In the genomic region with DNA sequence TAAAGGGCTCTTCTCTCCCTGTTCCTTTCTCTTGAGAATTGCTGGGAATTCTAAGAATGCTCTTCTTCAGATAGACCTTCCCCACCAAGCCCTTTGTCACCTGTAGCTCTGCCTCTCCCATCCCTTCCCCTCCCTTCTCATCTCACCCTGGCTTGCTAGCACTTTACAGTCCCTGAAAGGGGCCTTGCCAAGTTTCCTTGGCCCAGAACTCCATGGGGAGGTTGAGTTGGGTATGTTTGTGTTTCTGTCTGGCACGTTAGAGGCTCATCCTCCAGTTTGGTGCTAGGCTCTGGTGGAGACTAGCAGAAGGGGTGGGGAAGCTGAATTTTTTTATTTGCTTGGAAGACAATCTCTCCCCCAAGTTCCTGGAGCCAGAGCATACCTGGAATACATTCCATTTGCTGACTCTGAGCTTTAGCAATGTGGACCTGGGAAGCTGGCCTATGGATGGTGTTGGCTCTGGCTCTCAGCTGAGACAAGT, we compare ENCODE assay signal across 16 cellular contexts. TPM values are rescaled to one million over a fixed set of nuclear protein-coding genes. Genes with fewer than 3 reads are reported as not detected.
DNase-seq lines count a peak whose midpoint lies in the region; ATAC-seq, FAIRE-seq and TF ChIP-seq lines count a peak whose summit lies in the region.
"Had no signal": no experiment of that assay in that cellular context is flagged by ENCODE, and none has a peak within 500 bp of the region (broad histone marks: within the 10 kb centered on the region; RNA-seq: fewer than 3 reads in every experiment).

No MANE protein-coding gene starts in this region.

- FAIRE-seq in HepG2 (lab: Jason Lieb, UNC), result no peak

- H3K36me3 ChIP-seq in mammary epithelial cell (ENCODE audit: insufficient read depth, low read length), result no peaks in the 10 kb centered on the region
- no peaks in the 10 kb centered on the region; a peak in 1 of 5 replicates for H3K36me3 ChIP-seq in HepG2 (replicated peaks in 1 of 2; ENCODE audit: control insufficient read depth in 1 of 2, insufficient read depth in 2 of 2, low read length in 2 of 2)
- no peaks in the 10 kb centered on the region for H3K36me3 ChIP-seq in upper lobe of right lung
- H3K36me3 ChIP-seq: BLaER1 had no signal

- in situ Hi-C loops in mammary epithelial cell (cut with MboI; ENCODE audit: low sequenced_read_pairs in 2 of 2), result no loop called here
- in situ Hi-C loops in HepG2 (cut with HindIII; ENCODE audit: extremely low pct_ligation_motif_present, low pct_unique_long_range_greater_than_20kb), result no loop called here

- POLR2A ChIA-PET in HepG2 (lab: Yijun Ruan, JAX), result no interaction called here

- DNase-seq in NCI-H2196 (lab: John Stamatoyannopoulos, UW; ENCODE audit: unreplicated experiment) (peak; percentile 23), NCI-H2196 treated with DMSO at 0.1 percent for 48 hours (lab: John Stamatoyannopoulos, UW; ENCODE audit: unreplicated experiment) (no peak), mammary epithelial cell (peak; percentile 28), HepG2 (ENCODE audit: low spot score) (no peak), upper lobe of right lung (no peak), DMS79 treated with DMSO at 0.1 percent for 48 hours (lab: John Stamatoyannopoulos, UW) (no peak), CD1c-positive myeloid dendritic cell (ENCODE audit: extremely low spot score) (no peak), SW480 (ENCODE audit: low spot score) (no peak)
- DNase-seq: activated naive CD4-positive, alpha-beta T cell; right cardiac atrium; substantia nigra; T-helper 1 cell had no signal

- no peak for TF ChIP-seq RAD21 in HepG2 (CRISPR knock-in tag; IDR thresholded peaks at IDR 0.05)

- ATAC-seq in HepG2, result no peak
- ATAC-seq in upper lobe of right lung, result no peak
- ATAC-seq: right cardiac atrium had no signal

- H3K27me3 ChIP-seq in mammary epithelial cell (ENCODE audit: insufficient read depth, low read length), result no peaks in the 10 kb centered on the region
- H3K27me3 ChIP-seq in HepG2 (ENCODE audit: control insufficient read depth in 1 of 2, insufficient read depth in 2 of 2, low read length in 2 of 2), result peaks cover 0 to 16% of the 10 kb centered on the region in 2 experiments; a peak in 2 of 5 replicates
- H3K27me3 ChIP-seq in upper lobe of right lung, result peaks cover 3% of the 10 kb centered on the region
- H3K27me3 ChIP-seq: BLaER1 had no signal

- H3K27ac ChIP-seq in mammary epithelial cell (ENCODE audit: insufficient read depth, low read depth, low read length) (no peak overlapping the region), HepG2 (ENCODE audit: extremely low read length, insufficient read depth, low read length) (no peak overlapping the region), upper lobe of right lung (peak overlapping the region; percentile 11)
- H3K27ac ChIP-seq: 22Rv1, BLaER1, HL-60 had no signal

- H2AFZ ChIP-seq in mammary epithelial cell (ENCODE audit: low read depth, low read length), result peak overlapping the region; percentile 66
- H2AFZ ChIP-seq in HepG2 (ENCODE audit: low read length), result no peak overlapping the region

- CTCF ChIA-PET in mammary epithelial cell (lab: Charles Lee; ENCODE audit: low non-redundant PET), result no interaction called here
- CTCF ChIA-PET in HepG2 (lab: Yijun Ruan, JAX; ENCODE audit: low intra/inter-chr PET ratio, low total read pairs), result no interaction called here

- H3K4me3 ChIP-seq in mammary epithelial cell (replicated peaks in 1 of 3; ENCODE audit: insufficient read depth in 1 of 3, low read depth in 2 of 3, low read length in 3 of 3), result no peak overlapping the region
- H3K4me3 ChIP-seq in HepG2 (replicated peaks in 1 of 3; ENCODE audit: insufficient read depth in 1 of 3, low read depth in 2 of 3, low read length in 3 of 3), result no peak overlapping the region
- no peak overlapping the region for H3K4me3 ChIP-seq in upper lobe of right lung
- H3K4me3 ChIP-seq: BLaER1, lung had no signal

- H3K79me2 ChIP-seq in mammary epithelial cell (ENCODE audit: insufficient read depth, low read length) (no peaks in the 10 kb centered on the region), HepG2 (ENCODE audit: insufficient read depth, low read length) (no peaks in the 10 kb centered on the region)

- H3K4me2 ChIP-seq in mammary epithelial cell (ENCODE audit: insufficient read depth, low read depth, low read length) (peak overlapping the region; percentile 23), HepG2 (ENCODE audit: low read depth, low read length) (no peak overlapping the region)
- H3K4me2 ChIP-seq: BLaER1 had no signal

- no peaks in the 10 kb centered on the region for H3K9me3 ChIP-seq in mammary epithelial cell (replicated peaks; ENCODE audit: insufficient read depth, low read length)
- no peaks in the 10 kb centered on the region for H3K9me3 ChIP-seq in HepG2 (ENCODE audit: low read length)
- no peaks in the 10 kb centered on the region for H3K9me3 ChIP-seq in upper lobe of right lung
- H3K9me3 ChIP-seq: BLaER1 had no signal

- no peak for TF ChIP-seq CTCF in mammary epithelial cell (conservative IDR thresholded peaks at IDR 0.05 in 1 of 2, IDR thresholded peaks at IDR 0.05 in 1 of 2; ENCODE audit: extremely low read depth in 1 of 2, insufficient read depth in 1 of 2, low read depth in 1 of 2, low read length in 2 of 2)
- TF ChIP-seq CTCF in HepG2 (CRISPR knock-in tag; IDR thresholded peaks at IDR 0.05), result no peak
- TF ChIP-seq CTCF in upper lobe of right lung (IDR thresholded peaks at IDR 0.05), result no peak

- no peak overlapping the region for H3K9ac ChIP-seq in mammary epithelial cell (ENCODE audit: insufficient read depth, low read length)
- H3K9ac ChIP-seq in HepG2 (ENCODE audit: insufficient read depth, low read depth, low read length), result no peak overlapping the region
- H3K9ac ChIP-seq: BLaER1 had no signal

- H3K4me1 ChIP-seq in mammary epithelial cell (ENCODE audit: insufficient read depth, low read length) (peaks cover 39% of the 10 kb centered on the region), HepG2 (ENCODE audit: insufficient read depth, low read length) (peaks cover 64% of the 10 kb centered on the region), upper lobe of right lung (peaks cover 20% of the 10 kb centered on the region)

- BruUV-seq in mammary epithelial cell (replicated peaks; lab: Mats Ljungman, UMichigan) (no TSS peak), HepG2 (replicated peaks; lab: Mats Ljungman, UMichigan) (no TSS peak)

- intact Hi-C loops in mammary epithelial cell (cut with micrococcal nuclease) (no loop called here), HepG2 (cut with micrococcal nuclease; ENCODE audit: unreplicated experiment) (no loop called here), upper lobe of right lung (cut with DNase I) (no loop called here)

- no peaks in the 10 kb centered on the region for H4K20me1 ChIP-seq in mammary epithelial cell (ENCODE audit: insufficient read depth, low read length)
- H4K20me1 ChIP-seq in HepG2 (ENCODE audit: insufficient read depth, low read length), result no peaks in the 10 kb centered on the region
- H4K20me1 ChIP-seq: BLaER1 had no signal

- 0% methylated on average over 1 of the region's 1 CpG for WGBS in mammary epithelial cell (ENCODE audit: low coverage, missing lambda C conversion rate)
- 8% methylated on average over 1 of the region's 1 CpG for WGBS in HepG2 (ENCODE audit: low lambda C conversion rate)

- dilution Hi-C loops in mammary epithelial cell (cut with HindIII; ENCODE audit: low sequenced_read_pairs), result no loop called here

- TF ChIP-seq POLR2A in HepG2 (IDR thresholded peaks at IDR 0.05; ENCODE audit: insufficient read depth in 1 of 2, low read depth in 2 of 2, low read length in 2 of 2), result no peak

- no peak for TF ChIP-seq EP300 in HepG2 (IDR thresholded peaks at IDR 0.05; ENCODE audit: low read depth in 2 of 2, low read length in 2 of 2)
- TF ChIP-seq EP300 in HepG2 (CRISPR knock-in tag; IDR thresholded peaks at IDR 0.05; ENCODE audit: borderline replicate concordance), result no peak

RNA-seq across cellular contexts. Expression of gene CGN, which starts 4.9 kb away (rescaled TPM):
- 1 to 10 TPM; 2.0 to 3.7 TPM for total RNA-seq in mammary epithelial cell
- 1.1 TPM for polyA plus RNA-seq in mammary epithelial cell
- not detected for polyA minus RNA-seq in mammary epithelial cell
- total RNA-seq in HepG2 (2016; rRNA removed; fragmentation: Illumina TruSeq; extraction: Trizol), result 0.24 and 0.75 TPM in 2 replicates
- 0.20 and 0.88 TPM in 2 replicates for total RNA-seq in HepG2 (2016; cell fraction: cytosol; rRNA removed; fragmentation: Illumina TruSeq; extraction: Trizol; ENCODE audit: low read depth)
- total RNA-seq in HepG2 (2016; cell fraction: insoluble cytoplasmic fraction; rRNA removed; fragmentation: Illumina TruSeq; extraction: Trizol), result 0.10 and 0.67 TPM in 2 replicates
- total RNA-seq in HepG2 (2016; cell fraction: membrane; rRNA removed; fragmentation: Illumina TruSeq; extraction: Trizol), result 0.19 and 0.28 TPM in 2 replicates
- 1.3 and 1.6 TPM in 2 replicates for total RNA-seq in HepG2 (2016; cell fraction: nucleus; rRNA removed; fragmentation: Illumina TruSeq; extraction: Trizol)
- 0.81 and 1.1 TPM in 2 replicates for polyA plus RNA-seq in HepG2 (2011; rRNA removed)
- 0.18 and 0.21 TPM in 2 replicates for polyA plus RNA-seq in HepG2 (2011; cell fraction: cytosol; rRNA removed)
- 3.8 TPM in 2 replicates for polyA plus RNA-seq in HepG2 (2011; cell fraction: nucleus; rRNA removed)
- polyA plus RNA-seq in HepG2 (2012), result 1.7 and 3.2 TPM in 2 replicates
- 0.03 TPM in 1 of 2 replicates, not detected in the other for polyA plus RNA-seq in HepG2 (2016; cell fraction: cytosol; fragmentation: Illumina TruSeq; extraction: Trizol; ENCODE audit: low read depth)
- 0.27 and 0.43 TPM in 2 replicates for polyA plus RNA-seq in HepG2 (2016; cell fraction: insoluble cytoplasmic fraction; fragmentation: Illumina TruSeq; extraction: Trizol; ENCODE audit: low read depth)
- polyA plus RNA-seq in HepG2 (2016; cell fraction: membrane; fragmentation: Illumina TruSeq; extraction: Trizol; ENCODE audit: low read depth), result 0.03 and 0.10 TPM in 2 replicates
- polyA plus RNA-seq in HepG2 (2016; cell fraction: nucleus; fragmentation: Illumina TruSeq; extraction: Trizol; ENCODE audit: insufficient read depth, low read depth), result 2.3 and 2.8 TPM in 2 replicates
- polyA minus RNA-seq in HepG2 (2011; rRNA and poly(A)+ RNA removed; ENCODE audit: low replicate concordance), result 0.63 and 2.7 TPM in 2 replicates
- polyA minus RNA-seq in HepG2 (2011; cell fraction: cytosol; rRNA and poly(A)+ RNA removed), result 0.70 TPM in 1 of 2 replicates, not detected in the other
- polyA minus RNA-seq in HepG2 (2011; cell fraction: nucleus; rRNA and poly(A)+ RNA removed), result 2.7 and 3.9 TPM in 2 replicates
- total RNA-seq in upper lobe of right lung, result 62.5 TPM

RNA-seq across cellular contexts. Expression of gene TUFT1, which starts 24.0 kb away (rescaled TPM):
- total RNA-seq in mammary epithelial cell (10 to 100 TPM; 43.3 to 59.0 TPM), HepG2 (2016; rRNA removed; fragmentation: Illumina TruSeq; extraction: Trizol) (7.3 and 7.7 TPM in 2 replicates), upper lobe of right lung (13.3 TPM)
- polyA plus RNA-seq in mammary epithelial cell (7.0 TPM), HepG2 (2011; rRNA removed) (6.4 and 6.7 TPM in 2 replicates)
- 14.2 TPM for polyA minus RNA-seq in mammary epithelial cell
- 0.51 and 1.2 TPM in 2 replicates for total RNA-seq in HepG2 (2016; cell fraction: cytosol; rRNA removed; fragmentation: Illumina TruSeq; extraction: Trizol; ENCODE audit: low read depth)
- total RNA-seq in HepG2 (2016; cell fraction: insoluble cytoplasmic fraction; rRNA removed; fragmentation: Illumina TruSeq; extraction: Trizol), result 6.6 and 6.9 TPM in 2 replicates
- total RNA-seq in HepG2 (2016; cell fraction: membrane; rRNA removed; fragmentation: Illumina TruSeq; extraction: Trizol), result 2.6 and 3.1 TPM in 2 replicates
- total RNA-seq in HepG2 (2016; cell fraction: nucleus; rRNA removed; fragmentation: Illumina TruSeq; extraction: Trizol), result 5.0 and 5.2 TPM in 2 replicates
- polyA plus RNA-seq in HepG2 (2011; cell fraction: cytosol; rRNA removed), result 4.2 and 5.5 TPM in 2 replicates
- polyA plus RNA-seq in HepG2 (2011; cell fraction: nucleus; rRNA removed), result 6.5 and 8.6 TPM in 2 replicates
- polyA plus RNA-seq in HepG2 (2012), result 5.2 and 6.2 TPM in 2 replicates
- 0.33 and 0.35 TPM in 2 replicates for polyA plus RNA-seq in HepG2 (2016; cell fraction: cytosol; fragmentation: Illumina TruSeq; extraction: Trizol; ENCODE audit: low read depth)
- polyA plus RNA-seq in HepG2 (2016; cell fraction: insoluble cytoplasmic fraction; fragmentation: Illumina TruSeq; extraction: Trizol; ENCODE audit: low read depth), result 5.0 and 5.6 TPM in 2 replicates
- polyA plus RNA-seq in HepG2 (2016; cell fraction: membrane; fragmentation: Illumina TruSeq; extraction: Trizol; ENCODE audit: low read depth), result 1.1 TPM in 2 replicates
- 7.7 and 10.7 TPM in 2 replicates for polyA plus RNA-seq in HepG2 (2016; cell fraction: nucleus; fragmentation: Illumina TruSeq; extraction: Trizol; ENCODE audit: insufficient read depth, low read depth)
- 6.3 and 18.3 TPM in 2 replicates for polyA minus RNA-seq in HepG2 (2011; rRNA and poly(A)+ RNA removed; ENCODE audit: low replicate concordance)
- 3.2 and 3.9 TPM in 2 replicates for polyA minus RNA-seq in HepG2 (2011; cell fraction: cytosol; rRNA and poly(A)+ RNA removed)
- polyA minus RNA-seq in HepG2 (2011; cell fraction: nucleus; rRNA and poly(A)+ RNA removed), result 6.3 and 7.5 TPM in 2 replicates

RNA-seq across cellular contexts. Expression of gene POGZ, which starts 56.8 kb away (rescaled TPM):
- total RNA-seq in mammary epithelial cell, result 10 to 100 TPM; 28.0 to 48.1 TPM
- polyA plus RNA-seq in mammary epithelial cell, result 18.2 TPM
- polyA minus RNA-seq in mammary epithelial cell, result 41.7 TPM
- total RNA-seq in HepG2 (2016; rRNA removed; fragmentation: Illumina TruSeq; extraction: Trizol), result 15.3 and 17.1 TPM in 2 replicates
- total RNA-seq in HepG2 (2016; cell fraction: cytosol; rRNA removed; fragmentation: Illumina TruSeq; extraction: Trizol; ENCODE audit: low read depth), result 3.4 and 3.9 TPM in 2 replicates
- 14.3 and 16.4 TPM in 2 replicates for total RNA-seq in HepG2 (2016; cell fraction: insoluble cytoplasmic fraction; rRNA removed; fragmentation: Illumina TruSeq; extraction: Trizol)
- total RNA-seq in HepG2 (2016; cell fraction: membrane; rRNA removed; fragmentation: Illumina TruSeq; extraction: Trizol), result 7.3 and 9.4 TPM in 2 replicates
- total RNA-seq in HepG2 (2016; cell fraction: nucleus; rRNA removed; fragmentation: Illumina TruSeq; extraction: Trizol), result 26.6 and 27.0 TPM in 2 replicates
- polyA plus RNA-seq in HepG2 (2011; rRNA removed), result 45.6 and 46.9 TPM in 2 replicates
- 14.1 and 15.0 TPM in 2 replicates for polyA plus RNA-seq in HepG2 (2011; cell fraction: cytosol; rRNA removed)
- polyA plus RNA-seq in HepG2 (2011; cell fraction: nucleus; rRNA removed), result 85.3 and 95.0 TPM in 2 replicates
- polyA plus RNA-seq in HepG2 (2012), result 22.9 and 30.0 TPM in 2 replicates
- polyA plus RNA-seq in HepG2 (2016; cell fraction: cytosol; fragmentation: Illumina TruSeq; extraction: Trizol; ENCODE audit: low read depth), result 0.70 and 1.2 TPM in 2 replicates
- polyA plus RNA-seq in HepG2 (2016; cell fraction: insoluble cytoplasmic fraction; fragmentation: Illumina TruSeq; extraction: Trizol; ENCODE audit: low read depth), result 18.4 and 20.8 TPM in 2 replicates
- 2.7 and 2.9 TPM in 2 replicates for polyA plus RNA-seq in HepG2 (2016; cell fraction: membrane; fragmentation: Illumina TruSeq; extraction: Trizol; ENCODE audit: low read depth)
- polyA plus RNA-seq in HepG2 (2016; cell fraction: nucleus; fragmentation: Illumina TruSeq; extraction: Trizol; ENCODE audit: insufficient read depth, low read depth), result 55.5 and 69.5 TPM in 2 replicates
- polyA minus RNA-seq in HepG2 (2011; rRNA and poly(A)+ RNA removed; ENCODE audit: low replicate concordance), result 103 and 173 TPM in 2 replicates
- polyA minus RNA-seq in HepG2 (2011; cell fraction: cytosol; rRNA and poly(A)+ RNA removed), result 25.2 and 28.6 TPM in 2 replicates
- 80.1 and 101 TPM in 2 replicates for polyA minus RNA-seq in HepG2 (2011; cell fraction: nucleus; rRNA and poly(A)+ RNA removed)
- 96.3 TPM for total RNA-seq in upper lobe of right lung

Comparison
In these comparisons a context has a peak if more than half of its experiments do, and no peak if none do; other contexts are left out.
1. DNase-seq: peak in NCI-H2196 (single experiment) and mammary epithelial cell (single experiment); none in NCI-H2196 treated with DMSO at 0.1 percent for 48 hours (single experiment), HepG2 (single experiment), upper lobe of right lung (single experiment), DMS79 treated with DMSO at 0.1 percent for 48 hours (single experiment), CD1c-positive myeloid dendritic cell (single experiment) and SW480 (single experiment).
2. RNA of gene CGN, which starts 4.9 kb away (total RNA-seq): 62.5 TPM in upper lobe of right lung (single experiment); 2.0 to 3.7 TPM in mammary epithelial cell and 0.10 to 1.6 TPM in HepG2; every median in the first group is over 10 times any median in the second.